Comparison of ENCODE assay signal across 8 cellular contexts in genomic region chr11:122717264-122717867, GRCh38.
DNase-seq lines count a peak whose midpoint lies in the region; ATAC-seq and TF ChIP-seq lines count a peak whose summit lies in the region.

No MANE protein-coding gene starts in this region.

- peak; percentile 85 for ATAC-seq in GM18502 (IDR thresholded peaks at IDR 0.05; ENCODE audit: poor library complexity, unreplicated experiment)
- ATAC-seq in GM21529 (IDR thresholded peaks at IDR 0.05; ENCODE audit: unreplicated experiment), result peak; percentile 76

- DNase-seq in KG1 (lab: John Stamatoyannopoulos, UW) (peak; percentile 94), breast epithelium (ENCODE audit: low spot score in 2 of 2) (no peak), occipital lobe (lab: John Stamatoyannopoulos, UW) (no peak), neural progenitor cell (ENCODE audit: low spot score) (no peak), kidney tubule cell (ENCODE audit: low spot score) (no peak)

- no peaks in the 10 kb centered on the region for H3K9me3 Mint-ChIP-seq in dendritic cell treated with granulocyte-macrophage colony-stimulating factor and Interleukin-4, amounts not matched to agents 40 ng/mL and 50 ng/mL, for 4 days
- no peaks in the 10 kb centered on the region for H3K9me3 Mint-ChIP-seq in neural progenitor cell

- H3K27me3 ChIP-seq in breast epithelium (no peaks in the 10 kb centered on the region), neural progenitor cell (no peaks in the 10 kb centered on the region)

- H3K36me3 ChIP-seq in breast epithelium (no peaks in the 10 kb centered on the region), neural progenitor cell (no peaks in the 10 kb centered on the region)

- no peaks in the 10 kb centered on the region for H3K9me3 ChIP-seq in breast epithelium
- no peaks in the 10 kb centered on the region for H3K9me3 ChIP-seq in neural progenitor cell (ENCODE audit: low read depth)

- peaks cover 7% of the 10 kb centered on the region for H3K36me3 Mint-ChIP-seq in dendritic cell treated with granulocyte-macrophage colony-stimulating factor and Interleukin-4, amounts not matched to agents 40 ng/mL and 50 ng/mL, for 4 days (ENCODE audit: low read depth)
- no peaks in the 10 kb centered on the region for H3K36me3 Mint-ChIP-seq in neural progenitor cell

- no peaks in the 10 kb centered on the region for H3F3A ChIP-seq in neural progenitor cell (ENCODE audit: low read depth)

- H3K9ac ChIP-seq in neural progenitor cell, result no peak overlapping the region

- no peak overlapping the region for H3K4me2 ChIP-seq in neural progenitor cell

- intact Hi-C loops in dendritic cell treated with granulocyte-macrophage colony-stimulating factor and Interleukin-4, amounts not matched to agents 40 ng/mL and 50 ng/mL, for 4 days (cut with micrococcal nuclease), result loop anchor here (5.0 kb wide), 1 partner anchor 35 kb away; no protein-coding TSS in a partner anchor
- intact Hi-C loops in breast epithelium (cut with DNase I; ENCODE audit: low total_unique reads), result no loop called here

- H3K79me2 ChIP-seq in neural progenitor cell (ENCODE audit: low read depth), result no peaks in the 10 kb centered on the region

- no peak overlapping the region for H3K4me3 Mint-ChIP-seq in dendritic cell treated with granulocyte-macrophage colony-stimulating factor and Interleukin-4, amounts not matched to agents 40 ng/mL and 50 ng/mL, for 4 days
- H3K4me3 Mint-ChIP-seq in neural progenitor cell, result no peak overlapping the region

- peaks cover 64% of the 10 kb centered on the region for H3K4me1 Mint-ChIP-seq in dendritic cell treated with granulocyte-macrophage colony-stimulating factor and Interleukin-4, amounts not matched to agents 40 ng/mL and 50 ng/mL, for 4 days (ENCODE audit: low read depth)
- peaks cover 17% of the 10 kb centered on the region for H3K4me1 Mint-ChIP-seq in neural progenitor cell

- H3K27ac ChIP-seq in breast epithelium, result no peak overlapping the region
- H3K27ac ChIP-seq in neural progenitor cell, result no peak overlapping the region

- H3K27ac Mint-ChIP-seq in dendritic cell treated with granulocyte-macrophage colony-stimulating factor and Interleukin-4, amounts not matched to agents 40 ng/mL and 50 ng/mL, for 4 days, result peak overlapping the region; percentile 60
- H3K27ac Mint-ChIP-seq in neural progenitor cell, result no peak overlapping the region

- no peaks in the 10 kb centered on the region for H3K27me3 Mint-ChIP-seq in dendritic cell treated with granulocyte-macrophage colony-stimulating factor and Interleukin-4, amounts not matched to agents 40 ng/mL and 50 ng/mL, for 4 days
- H3K27me3 Mint-ChIP-seq in neural progenitor cell (ENCODE audit: insufficient read depth, low read depth), result no peaks in the 10 kb centered on the region

- no peaks in the 10 kb centered on the region for H4K20me1 ChIP-seq in neural progenitor cell (ENCODE audit: low read depth)

- H3K4me1 ChIP-seq in breast epithelium, result no peaks in the 10 kb centered on the region
- H3K4me1 ChIP-seq in neural progenitor cell, result no peaks in the 10 kb centered on the region

- no peak overlapping the region for H2AFZ ChIP-seq in neural progenitor cell (replicated peaks)

- H3K4me3 ChIP-seq in breast epithelium (no peak overlapping the region), neural progenitor cell (no peak overlapping the region)

- no peak for TF ChIP-seq POLR2A in breast epithelium (IDR thresholded peaks at IDR 0.05)

- no peak for TF ChIP-seq CTCF in breast epithelium (IDR thresholded peaks at IDR 0.05)
- TF ChIP-seq CTCF in neural progenitor cell (IDR thresholded peaks at IDR 0.05), result no peak
